In genomic region chr11:72741849-72742521, GRCh38 we compare ENCODE assay signal across 9 cellular contexts. TPM values are rescaled to one million over a fixed set of nuclear protein-coding genes. Genes with fewer than 3 reads are reported as not detected.
DNase-seq lines count a peak whose midpoint lies in the region; ATAC-seq lines count a peak whose summit lies in the region.
"Had no signal": no experiment of that assay in that cellular context is flagged by ENCODE, and none has a peak within 500 bp of the region (broad histone marks: within the 10 kb centered on the region; RNA-seq: fewer than 3 reads in every experiment).

No MANE protein-coding gene starts in this region.

- no peak for ATAC-seq in activated CD8-positive, alpha-beta memory T cell treated with anti-CD3 and anti-CD28 coated beads, Interleukin-2, amount 10 ng/mL, durations not matched to agents 7 days and 5 days
- ATAC-seq in activated T-helper 17 cell treated with anti-CD3 and anti-CD28 coated beads, Interleukin-2, amount 50 U/mL, for 72 hours (replicated peaks), result no peak
- peak; percentile 70 for ATAC-seq in left lobe of liver
- no peak for ATAC-seq in GM18517 (IDR thresholded peaks at IDR 0.05; ENCODE audit: unreplicated experiment)

- no peak for DNase-seq in activated CD8-positive, alpha-beta memory T cell treated with anti-CD3 and anti-CD28 coated beads, Interleukin-2, amount 10 ng/mL, durations not matched to agents 7 days and 5 days
- no peak for DNase-seq in activated CD8-positive, alpha-beta memory T cell treated with anti-CD3 and anti-CD28 coated beads, Interleukin-2, amount 50 U/mL, for 48 hours
- DNase-seq in left lobe of liver (ENCODE audit: low spot score) (peak; percentile 65), substantia nigra (lab: John Stamatoyannopoulos, UW) (no peak), inferior parietal cortex (ENCODE audit: extremely low spot score) (no peak), HuH-7.5 (ENCODE audit: low spot score) (no peak)
- DNase-seq: stimulated activated CD4-positive, alpha-beta T cell treated with anti-CD3 and anti-CD28 coated beads, Interleukin-15, amount 100 ng/mL, for 24 hours had no signal

- H3K27me3 Mint-ChIP-seq in activated CD8-positive, alpha-beta memory T cell treated with anti-CD3 and anti-CD28 coated beads, Interleukin-2, amount 10 ng/mL, durations not matched to agents 7 days and 5 days, result no peaks in the 10 kb centered on the region
- no peaks in the 10 kb centered on the region for H3K27me3 Mint-ChIP-seq in activated T-helper 17 cell treated with anti-CD3 and anti-CD28 coated beads, Interleukin-2, amount 50 U/mL, for 72 hours

- no peaks in the 10 kb centered on the region for H3K36me3 Mint-ChIP-seq in activated CD8-positive, alpha-beta memory T cell treated with anti-CD3 and anti-CD28 coated beads, Interleukin-2, amount 10 ng/mL, durations not matched to agents 7 days and 5 days
- no peaks in the 10 kb centered on the region for H3K36me3 Mint-ChIP-seq in activated T-helper 17 cell treated with anti-CD3 and anti-CD28 coated beads, Interleukin-2, amount 50 U/mL, for 72 hours (ENCODE audit: low read depth)

- H3K4me1 Mint-ChIP-seq in activated CD8-positive, alpha-beta memory T cell treated with anti-CD3 and anti-CD28 coated beads, Interleukin-2, amount 10 ng/mL, durations not matched to agents 7 days and 5 days, result peaks cover 64% of the 10 kb centered on the region
- H3K4me1 Mint-ChIP-seq in activated T-helper 17 cell treated with anti-CD3 and anti-CD28 coated beads, Interleukin-2, amount 50 U/mL, for 72 hours, result peaks cover 45% of the 10 kb centered on the region

- peak overlapping the region; percentile 27 for H3K27ac Mint-ChIP-seq in activated CD8-positive, alpha-beta memory T cell treated with anti-CD3 and anti-CD28 coated beads, Interleukin-2, amount 10 ng/mL, durations not matched to agents 7 days and 5 days
- H3K27ac Mint-ChIP-seq in activated T-helper 17 cell treated with anti-CD3 and anti-CD28 coated beads, Interleukin-2, amount 50 U/mL, for 72 hours, result peak overlapping the region; percentile 89

- H3K9me3 Mint-ChIP-seq in activated CD8-positive, alpha-beta memory T cell treated with anti-CD3 and anti-CD28 coated beads, Interleukin-2, amount 10 ng/mL, durations not matched to agents 7 days and 5 days (ENCODE audit: low read depth), result no peaks in the 10 kb centered on the region
- no peaks in the 10 kb centered on the region for H3K9me3 Mint-ChIP-seq in activated T-helper 17 cell treated with anti-CD3 and anti-CD28 coated beads, Interleukin-2, amount 50 U/mL, for 72 hours

- no peak overlapping the region for H3K4me3 Mint-ChIP-seq in activated CD8-positive, alpha-beta memory T cell treated with anti-CD3 and anti-CD28 coated beads, Interleukin-2, amount 10 ng/mL, durations not matched to agents 7 days and 5 days
- no peak overlapping the region for H3K4me3 Mint-ChIP-seq in activated T-helper 17 cell treated with anti-CD3 and anti-CD28 coated beads, Interleukin-2, amount 50 U/mL, for 72 hours

- CTCF ChIA-PET in activated CD8-positive, alpha-beta memory T cell treated with anti-CD3 and anti-CD28 coated beads, Interleukin-2, amount 10 ng/mL, durations not matched to agents 7 days and 5 days (lab: Charles Lee), result interaction anchor here (1.4 to 3.3 kb wide), 3 partner anchors 11 to 71 kb away, joined by 4 to 13 read pairs (median 7); no protein-coding TSS in a partner anchor

- H3K27ac ChIP-seq in substantia nigra (ENCODE audit: low read depth, low read length, poor library complexity, severe bottlenecking), result peak overlapping the region; percentile 58

RNA-seq across cellular contexts. Expression of gene ARAP1, which starts 10.2 kb away (rescaled TPM):
- 100 to 1,000 TPM in 1 of 2 experiments, 10 to 100 TPM in 1; 96.5 to 104 TPM for total RNA-seq in activated CD8-positive, alpha-beta memory T cell treated with anti-CD3 and anti-CD28 coated beads, Interleukin-2, amount 10 ng/mL, durations not matched to agents 7 days and 5 days
- total RNA-seq in activated T-helper 17 cell treated with anti-CD3 and anti-CD28 coated beads, Interleukin-2, amount 50 U/mL, for 72 hours, result 100 to 1,000 TPM in 1 of 2 donors, 10 to 100 TPM in 1; 98.0 to 216 TPM
- total RNA-seq in left lobe of liver, result 37.5 TPM

RNA-seq across cellular contexts. Expression of gene STARD10, which starts 51.9 kb away (rescaled TPM):
- total RNA-seq in activated CD8-positive, alpha-beta memory T cell treated with anti-CD3 and anti-CD28 coated beads, Interleukin-2, amount 10 ng/mL, durations not matched to agents 7 days and 5 days, result 10 to 100 TPM in 1 of 2 experiments, 1 to 10 TPM in 1; 8.4 to 18.4 TPM
- total RNA-seq in activated T-helper 17 cell treated with anti-CD3 and anti-CD28 coated beads, Interleukin-2, amount 50 U/mL, for 72 hours, result 10 to 100 TPM in 1 of 2 donors, 1 to 10 TPM in 1; 7.7 to 16.4 TPM
- 493 TPM for total RNA-seq in left lobe of liver

Comparison
In these comparisons a context has a peak if more than half of its experiments do, and no peak if none do; other contexts are left out.
1. RNA of gene STARD10, which starts 51.9 kb away (total RNA-seq): 493 TPM in left lobe of liver (single experiment); 8.4 to 18.4 TPM in activated CD8-positive, alpha-beta memory T cell treated with anti-CD3 and anti-CD28 coated beads, Interleukin-2, amount 10 ng/mL, durations not matched to agents 7 days and 5 days and 7.7 to 16.4 TPM in activated T-helper 17 cell treated with anti-CD3 and anti-CD28 coated beads, Interleukin-2, amount 50 U/mL, for 72 hours; every median in the first group is over 10 times any median in the second.